In the genomic region with DNA sequence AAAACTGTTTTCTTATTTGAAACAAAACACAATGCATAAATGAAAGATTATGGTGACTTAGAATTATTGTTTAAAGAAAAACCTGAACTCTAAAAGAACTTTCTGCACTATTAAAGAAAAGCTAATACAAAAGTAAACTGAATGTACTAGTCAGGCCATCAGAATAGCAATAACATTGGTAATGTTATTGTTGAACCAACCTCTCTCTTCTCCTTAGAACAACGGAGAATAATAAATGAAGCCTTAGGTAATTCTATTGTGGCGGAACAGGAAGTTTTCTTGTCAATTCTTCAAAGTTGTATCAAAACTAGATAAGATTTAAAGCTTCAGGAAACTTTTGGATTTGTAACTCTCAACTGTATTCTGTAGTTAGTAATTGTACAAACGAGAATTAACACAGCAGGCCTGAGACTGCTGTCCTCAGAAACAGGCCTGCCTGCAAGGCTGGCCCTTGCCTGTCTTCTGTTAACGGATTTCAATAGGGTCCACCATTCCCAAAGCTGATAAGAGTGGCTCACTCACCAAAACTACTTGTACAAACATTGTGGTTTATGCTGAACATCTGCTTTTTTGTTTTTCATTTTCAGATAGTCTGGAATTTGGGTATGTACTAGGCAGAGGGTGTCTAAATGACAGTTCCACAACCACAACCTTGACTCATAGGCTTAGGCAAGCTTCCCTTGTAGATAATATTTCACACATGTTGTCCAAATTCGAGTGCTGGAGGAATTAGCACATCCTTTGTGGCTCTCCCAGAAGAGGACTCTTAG, we compare ENCODE assay signal across 10 cellular contexts.
A peak's percentile ranks its signal among the peaks of the same experiment; 100 is the strongest.
DNase-seq lines count a peak whose midpoint lies in the region; ATAC-seq and TF ChIP-seq lines count a peak whose summit lies in the region.
"Had no signal": no experiment of that assay in that cellular context is flagged by ENCODE, and none has a peak within 500 bp of the region (broad histone marks: within the 10 kb centered on the region; RNA-seq: fewer than 3 reads in every experiment).

No MANE protein-coding gene starts in this region.

- H3K9me3 ChIP-seq in heart right ventricle: no peaks in the 10 kb centered on the region
- no peaks in the 10 kb centered on the region for H3K9me3 ChIP-seq in suprapubic skin
- no peaks in the 10 kb centered on the region for H3K9me3 ChIP-seq in tibial artery

- intact Hi-C loops in heart right ventricle (cut with DNase I) (loop anchor here in 1 of 10 donors (5.0 kb wide), 1 partner anchor 43 kb away; no protein-coding TSS in a partner anchor), tibial artery (cut with DNase I; ENCODE audit: low total_unique reads) (no loop called here)

- TF ChIP-seq CTCF in KMS-11 (conservative IDR thresholded peaks at IDR 0.05; ENCODE audit: low read depth, low read length): no peak
- TF ChIP-seq CTCF in heart right ventricle (IDR thresholded peaks at IDR 0.05): no peak
- TF ChIP-seq CTCF in suprapubic skin (IDR thresholded peaks at IDR 0.05): no peak
- no peak for TF ChIP-seq CTCF in tibial artery (IDR thresholded peaks at IDR 0.05)

- TF ChIP-seq POLR2A in suprapubic skin (IDR thresholded peaks at IDR 0.05): no peak

- peak; percentile 17 for DNase-seq in UCSD-AML1 (lab: John Stamatoyannopoulos, UW; ENCODE audit: unreplicated experiment)
- DNase-seq in heart right ventricle: no peak
- no peak for DNase-seq in suprapubic skin (ENCODE audit: low spot score in 2 of 2)
- DNase-seq in tibial artery: no peak
- no peak for DNase-seq in NCI-H1092 treated with DMSO at 0.1 percent for 48 hours (lab: John Stamatoyannopoulos, UW)
- DNase-seq in NCI-H2196 (lab: John Stamatoyannopoulos, UW; ENCODE audit: unreplicated experiment): no peak
- DNase-seq: activated CD4-positive, alpha-beta memory T cell treated with anti-CD3 and anti-CD28 coated beads for 36 hours; head of caudate nucleus; natural killer cell had no signal

- 37 to 41% methylated on average over 5 of the region's 5 CpGs for WGBS in heart right ventricle, 2 donors
- WGBS in suprapubic skin: 51% methylated on average over 5 of the region's 5 CpGs

- no peak for TF ChIP-seq EP300 in suprapubic skin (IDR thresholded peaks at IDR 0.05)

- H3K27ac ChIP-seq in KMS-11: peak overlapping the region; percentile 19; the same call in 1 of the 2 replicates
- peak overlapping the region in 4 of 10 donors; percentile 7 to 67 (median 34) for H3K27ac ChIP-seq in heart right ventricle
- peak overlapping the region; percentile 74 for H3K27ac ChIP-seq in suprapubic skin
- H3K27ac ChIP-seq in tibial artery: no peak overlapping the region

- H3K4me3 ChIP-seq in KMS-11 (IDR thresholded peaks at IDR 0.05; ENCODE audit: insufficient read depth, low read depth, low read length) (no peak overlapping the region), heart right ventricle (no peak overlapping the region), suprapubic skin (no peak overlapping the region), tibial artery (no peak overlapping the region)

- H3K27me3 ChIP-seq in KMS-11 (ENCODE audit: insufficient read depth, low read depth) (no peaks in the 10 kb centered on the region), heart right ventricle (no peaks in the 10 kb centered on the region), suprapubic skin (no peaks in the 10 kb centered on the region), tibial artery (no peaks in the 10 kb centered on the region)

- H3K79me2 ChIP-seq in KMS-11 (ENCODE audit: insufficient read depth, low read depth): no peaks in the 10 kb centered on the region

- H4K20me1 ChIP-seq in KMS-11 (ENCODE audit: insufficient read depth): no peaks in the 10 kb centered on the region

- H3K9ac ChIP-seq in KMS-11: no peak overlapping the region

- peaks cover 31% of the 10 kb centered on the region for H3K4me1 ChIP-seq in KMS-11 (ENCODE audit: low read depth, poor library complexity, severe bottlenecking)
- H3K4me1 ChIP-seq in heart right ventricle: peaks cover 0 to 3% (median 0%) of the 10 kb centered on the region in 9 donors
- peaks cover 9% of the 10 kb centered on the region for H3K4me1 ChIP-seq in suprapubic skin
- H3K4me1 ChIP-seq in tibial artery: no peaks in the 10 kb centered on the region

- no peaks in the 10 kb centered on the region for H3K36me3 ChIP-seq in KMS-11 (ENCODE audit: insufficient read depth)
- H3K36me3 ChIP-seq in heart right ventricle: no peaks in the 10 kb centered on the region
- H3K36me3 ChIP-seq in suprapubic skin: no peaks in the 10 kb centered on the region
- H3K36me3 ChIP-seq in tibial artery: no peaks in the 10 kb centered on the region

- H2AFZ ChIP-seq in KMS-11 (ENCODE audit: low read depth): no peak overlapping the region

- peak overlapping the region; percentile 67; the same call in 1 of the 2 replicates for H3K4me2 ChIP-seq in KMS-11

- ATAC-seq in heart right ventricle: peak; percentile 75 to 94 (median 90)
- ATAC-seq: natural killer cell had no signal

Comparison
In these comparisons a context has a peak if more than half of its experiments do, and no peak if none do; other contexts are left out.
1. H3K27ac ChIP-seq: peak in KMS-11 (single experiment) and suprapubic skin (single experiment); none in tibial artery (0 of 2).